9 cellular contexts compared by ENCODE assay signal in the genomic region with DNA sequence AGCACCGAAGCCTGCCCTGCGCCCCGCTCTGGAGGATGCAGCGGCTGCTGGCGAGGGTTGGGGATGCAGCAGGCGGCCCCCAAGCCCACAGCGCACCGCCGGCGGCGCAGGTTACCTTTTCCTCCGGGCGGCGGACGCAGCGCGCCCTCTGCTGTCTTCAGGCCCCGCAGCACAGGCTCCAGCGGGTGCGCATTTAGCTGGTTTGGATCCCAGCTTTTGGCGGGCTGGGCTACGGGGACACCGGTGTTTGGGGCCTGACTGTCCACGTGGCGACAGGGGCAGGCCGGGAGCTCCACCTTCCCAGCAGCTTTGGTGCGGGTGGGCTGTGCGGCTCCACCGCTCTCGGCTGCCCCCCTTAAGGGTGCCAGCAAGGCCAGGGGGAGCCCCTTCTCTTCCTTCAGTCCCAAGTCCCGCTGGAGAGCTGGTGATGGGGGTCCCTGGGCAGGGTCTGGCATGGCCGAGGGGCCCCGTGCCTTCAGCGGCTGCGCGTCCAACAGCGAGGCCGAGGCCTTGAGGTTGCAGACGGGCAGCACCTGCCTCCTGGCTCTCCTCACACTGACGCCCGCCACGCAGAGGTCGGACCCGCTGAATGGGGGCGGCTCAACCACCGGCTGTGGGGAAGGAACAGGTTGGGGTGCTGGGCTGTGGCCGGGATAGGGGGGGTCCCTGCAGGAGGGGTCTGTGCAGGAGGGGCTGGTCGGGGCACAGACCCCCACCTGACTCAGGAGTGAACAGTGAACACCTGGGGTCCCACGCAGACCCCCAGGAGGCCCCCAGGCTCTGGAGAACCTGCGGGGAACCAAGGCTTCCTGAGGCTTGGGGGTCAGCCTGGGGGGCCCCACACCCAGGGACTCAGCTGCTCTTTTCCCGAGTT. TPM values are rescaled to one million over a fixed set of nuclear protein-coding genes. Genes with fewer than 3 reads are reported as not detected.
DNase-seq lines count a peak whose midpoint lies in the region; ATAC-seq and TF ChIP-seq lines count a peak whose summit lies in the region.
"Had no signal": no experiment of that assay in that cellular context is flagged by ENCODE, and none has a peak within 500 bp of the region (broad histone marks: within the 10 kb centered on the region; RNA-seq: fewer than 3 reads in every experiment).

No MANE protein-coding gene starts in this region.

- H3K9me3 ChIP-seq in suprapubic skin = no peaks in the 10 kb centered on the region

- TF ChIP-seq POLR2A in suprapubic skin (IDR thresholded peaks at IDR 0.05) = no peak

- H3K27me3 ChIP-seq in suprapubic skin = peaks cover 53% of the 10 kb centered on the region

- peak; percentile 66 to 85 for TF ChIP-seq CTCF in suprapubic skin (IDR thresholded peaks at IDR 0.05)

- H3K36me3 ChIP-seq in suprapubic skin = no peaks in the 10 kb centered on the region

- WGBS in suprapubic skin = 80% methylated on average over 1 of the region's 51 CpGs

- no peak overlapping the region for H3K4me3 ChIP-seq in suprapubic skin

- DNase-seq in GM03348 (ENCODE audit: low spot score) (peak; percentile 92), HuH-7.5 (ENCODE audit: low spot score) (peak; percentile 96), SHP77 treated with DMSO at 0.1 percent for 48 hours (lab: John Stamatoyannopoulos, UW) (peak; percentile 11), foreskin melanocyte (peak; percentile 14), occipital lobe (lab: John Stamatoyannopoulos, UW) (peak; percentile 16), suprapubic skin (ENCODE audit: low spot score in 2 of 2) (no peak)
- DNase-seq in activated effector memory CD4-positive, alpha-beta T cell treated with anti-CD3 and anti-CD28 coated beads, Interleukin-2, amount 50 U/mL, for 16 hours = peak; percentile 93

- H3K4me1 ChIP-seq in suprapubic skin = peaks cover 18% of the 10 kb centered on the region

- no peak overlapping the region for H3K27ac ChIP-seq in suprapubic skin

- no peak for ATAC-seq in HG02840 (IDR thresholded peaks at IDR 0.05; ENCODE audit: low FRiP score, unreplicated experiment)

- TF ChIP-seq EP300 in suprapubic skin (IDR thresholded peaks at IDR 0.05) = no peak

RNA-seq across cellular contexts. Expression of a gene that starts 18.0 kb away (rescaled TPM):
- total RNA-seq in occipital lobe (not detected), suprapubic skin (not detected)
- total RNA-seq: glomerular endothelial cell had no signal

RNA-seq across cellular contexts. Expression of a gene that starts 27.5 kb away (rescaled TPM):
- total RNA-seq in occipital lobe = not detected
- not detected for total RNA-seq in suprapubic skin
- total RNA-seq: glomerular endothelial cell had no signal

RNA-seq across cellular contexts. Expression of a gene that starts 54.7 kb away (rescaled TPM):
- total RNA-seq in occipital lobe (32.6 TPM), suprapubic skin (1 to 10 TPM in 1 of 4 donors, under 1 TPM in 3; 0.49 to 3.4 (median 0.70) TPM)
- total RNA-seq: glomerular endothelial cell had no signal

RNA-seq across cellular contexts. Expression of a gene that starts 59.3 kb away (rescaled TPM):
- 0.78 TPM for total RNA-seq in occipital lobe
- total RNA-seq in suprapubic skin = under 1 TPM in 2 of 4 donors, not detected in 2; 0.68 to 0.80 TPM

Comparison
In these comparisons a context has a peak if more than half of its experiments do, and no peak if none do; other contexts are left out.
1. DNase-seq: peak in GM03348 (single experiment), HuH-7.5 (single experiment), SHP77 treated with DMSO at 0.1 percent for 48 hours (single experiment), activated effector memory CD4-positive, alpha-beta T cell treated with anti-CD3 and anti-CD28 coated beads, Interleukin-2, amount 50 U/mL, for 16 hours (single experiment), foreskin melanocyte (single experiment) and occipital lobe (single experiment); none in suprapubic skin (0 of 2).